ENCODE assay signal across 13 cellular contexts in the genomic region with DNA sequence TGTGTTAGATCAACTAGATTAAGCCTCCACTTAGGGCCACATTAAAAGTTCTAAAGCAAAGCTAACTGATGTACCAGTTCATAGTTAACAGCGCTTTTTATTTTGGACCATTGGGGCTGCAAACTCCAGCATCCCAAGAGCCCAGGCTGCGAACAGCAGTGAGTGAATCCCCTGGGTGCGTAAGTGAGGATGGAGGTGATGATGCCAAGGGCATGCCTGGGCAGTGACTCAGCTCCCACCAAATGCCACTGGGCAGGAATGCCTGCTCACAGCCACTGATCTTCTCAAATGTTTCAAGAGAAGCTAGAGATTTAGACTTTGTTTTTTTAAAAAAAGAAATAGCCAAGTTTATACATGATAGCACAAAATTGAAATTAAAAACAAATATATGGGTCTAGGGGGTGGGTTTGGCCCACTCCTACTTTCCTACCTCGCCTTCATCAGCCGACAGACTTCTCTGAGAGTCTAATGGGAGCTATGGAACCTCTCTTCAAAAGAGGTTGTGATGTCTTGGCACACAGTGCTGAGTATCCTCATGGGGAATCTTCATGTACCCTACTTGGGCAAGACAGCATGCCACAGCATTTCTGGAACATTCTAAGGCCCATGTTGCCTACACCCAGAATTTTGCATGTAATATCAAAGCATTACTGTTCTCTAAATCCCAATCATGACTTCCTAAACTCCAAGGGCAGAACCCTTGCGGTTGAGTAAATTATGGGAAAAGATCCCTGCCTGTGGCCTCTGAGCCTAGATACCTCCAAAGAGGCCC.
A peak's percentile ranks its signal among the peaks of the same experiment; 100 is the strongest.
DNase-seq lines count a peak whose midpoint lies in the region; ATAC-seq and TF ChIP-seq lines count a peak whose summit lies in the region.
"Had no signal": no experiment of that assay in that cellular context is flagged by ENCODE, and none has a peak within 500 bp of the region (broad histone marks: within the 10 kb centered on the region; RNA-seq: fewer than 3 reads in every experiment).

No MANE protein-coding gene starts in this region.

- ATAC-seq in memory B cell (ENCODE audit: low read depth), result no peak
- no peak for ATAC-seq in HG03097 (IDR thresholded peaks at IDR 0.05; ENCODE audit: low FRiP score, unreplicated experiment)

- H3K79me2 ChIP-seq in ACC112 (ENCODE audit: control insufficient read depth, insufficient read depth, low read length, unreplicated experiment), result no peaks in the 10 kb centered on the region

- H3K27ac ChIP-seq in ACC112 (ENCODE audit: low read depth, low read length), result peak overlapping the region; percentile 98

- H3K9me3 ChIP-seq in BE2C, result no peaks in the 10 kb centered on the region

- H3K36me3 ChIP-seq in ACC112 (ENCODE audit: insufficient read depth, low read length) (peaks cover 8% of the 10 kb centered on the region), BE2C (peaks cover 5% of the 10 kb centered on the region)

- H3K4me3 ChIP-seq in ACC112 (ENCODE audit: low read depth, low read length) (peak overlapping the region; percentile 55), BE2C (ENCODE audit: low read depth, low read length) (no peak overlapping the region)
- H3K4me3 ChIP-seq: sigmoid colon had no signal

- H3K36me3 Mint-ChIP-seq in IgD-negative memory B cell, result peaks cover 11% of the 10 kb centered on the region
- peaks cover 38% of the 10 kb centered on the region for H3K36me3 Mint-ChIP-seq in memory B cell
- H3K36me3 Mint-ChIP-seq: activated naive CD8-positive, alpha-beta T cell treated with anti-CD3 and anti-CD28 coated beads for 36 hours; CD14-positive monocyte had no signal

- H2AFZ ChIP-seq in ACC112 (ENCODE audit: low read length, unreplicated experiment), result no peak overlapping the region

- H3K9me3 Mint-ChIP-seq in IgD-negative memory B cell (no peaks in the 10 kb centered on the region), memory B cell (no peaks in the 10 kb centered on the region)
- H3K9me3 Mint-ChIP-seq: activated naive CD8-positive, alpha-beta T cell treated with anti-CD3 and anti-CD28 coated beads for 36 hours had no signal

- peaks cover 70% of the 10 kb centered on the region for H3K4me1 ChIP-seq in ACC112 (ENCODE audit: control insufficient read depth, insufficient read depth, low read length, unreplicated experiment)
- 0 out of 2 replicates have a peak, but pooled peaks cover 3% of the 10 kb centered on the region for H3K4me1 ChIP-seq in BE2C

- H3K27me3 Mint-ChIP-seq in IgD-negative memory B cell, result no peaks in the 10 kb centered on the region
- H3K27me3 Mint-ChIP-seq in memory B cell, result no peaks in the 10 kb centered on the region
- H3K27me3 Mint-ChIP-seq: activated naive CD8-positive, alpha-beta T cell treated with anti-CD3 and anti-CD28 coated beads for 36 hours had no signal

- H3K27ac Mint-ChIP-seq in IgD-negative memory B cell, result peak overlapping the region; percentile 50 to 86 (median 85)
- peak overlapping the region; percentile 82 for H3K27ac Mint-ChIP-seq in memory B cell
- H3K27ac Mint-ChIP-seq: activated naive CD8-positive, alpha-beta T cell treated with anti-CD3 and anti-CD28 coated beads for 36 hours; CD14-positive monocyte had no signal

- H3K4me3 Mint-ChIP-seq in IgD-negative memory B cell (peak overlapping the region in 2 of 4 donors; percentile 8 to 93), memory B cell (no peak overlapping the region)
- H3K4me3 Mint-ChIP-seq: activated naive CD8-positive, alpha-beta T cell treated with anti-CD3 and anti-CD28 coated beads for 36 hours; CD14-positive monocyte had no signal

- H3K27me3 ChIP-seq in ACC112 (ENCODE audit: insufficient read depth, low read length) (no peaks in the 10 kb centered on the region), BE2C (no peaks in the 10 kb centered on the region)

- TF ChIP-seq CTCF in BE2C (IDR thresholded peaks at IDR 0.05; ENCODE audit: low read depth, low read length), result no peak

- H3K4me1 Mint-ChIP-seq in IgD-negative memory B cell (peaks cover 19 to 29% (median 24%) of the 10 kb centered on the region in 3 donors), memory B cell (peaks cover 18% of the 10 kb centered on the region)
- H3K4me1 Mint-ChIP-seq: activated naive CD8-positive, alpha-beta T cell treated with anti-CD3 and anti-CD28 coated beads for 36 hours; CD14-positive monocyte had no signal

- DNase-seq in astrocyte of the hippocampus (ENCODE audit: low read depth, low spot score), result peak; percentile 59
- no peak for DNase-seq in memory B cell (ENCODE audit: low spot score in 2 of 2)
- DNase-seq in BE2C, result no peak
- no peak for DNase-seq in stimulated activated CD4-positive, alpha-beta T cell treated with anti-CD3 and anti-CD28 coated beads, Interleukin-4, amount 100 ng/mL, for 1 hour
- DNase-seq in amygdala (lab: John Stamatoyannopoulos, UW), result no peak
- DNase-seq: activated CD4-positive, alpha-beta T cell treated with anti-CD3 and anti-CD28 coated beads, Interleukin-2, amount 50 U/mL, for 48 hours; activated naive CD8-positive, alpha-beta T cell treated with anti-CD3 and anti-CD28 coated beads for 36 hours; NCI-H345; sigmoid colon had no signal
